Comparison of ENCODE assay signal across 1 cellular context in the genomic region with DNA sequence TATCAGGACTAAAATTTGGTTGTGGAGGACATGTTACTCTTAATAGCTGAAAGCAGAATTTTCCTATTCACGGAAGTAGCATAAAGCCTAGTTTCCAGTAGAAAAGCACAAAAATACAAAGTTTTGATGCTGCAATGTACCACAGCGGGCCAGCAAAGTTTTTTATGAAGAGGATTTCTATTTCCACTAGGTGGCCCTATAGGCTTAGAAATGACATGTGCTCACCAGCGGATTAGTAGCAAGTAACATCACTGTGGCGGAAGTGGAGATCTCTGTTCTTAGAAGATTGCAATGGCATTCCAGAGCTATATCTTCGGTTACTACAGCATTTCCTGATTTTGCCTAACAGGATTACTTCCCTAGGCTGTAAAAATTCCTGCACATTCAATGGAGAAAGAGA.
TF ChIP-seq lines count a peak whose summit lies in the region.

No MANE protein-coding gene starts in this region.

TF ChIP-seq in K562, 482 proteins besides CTCF, POLR2A, EP300 and RAD21 (continued from another document):
- TF ChIP-seq, protein P1, sequence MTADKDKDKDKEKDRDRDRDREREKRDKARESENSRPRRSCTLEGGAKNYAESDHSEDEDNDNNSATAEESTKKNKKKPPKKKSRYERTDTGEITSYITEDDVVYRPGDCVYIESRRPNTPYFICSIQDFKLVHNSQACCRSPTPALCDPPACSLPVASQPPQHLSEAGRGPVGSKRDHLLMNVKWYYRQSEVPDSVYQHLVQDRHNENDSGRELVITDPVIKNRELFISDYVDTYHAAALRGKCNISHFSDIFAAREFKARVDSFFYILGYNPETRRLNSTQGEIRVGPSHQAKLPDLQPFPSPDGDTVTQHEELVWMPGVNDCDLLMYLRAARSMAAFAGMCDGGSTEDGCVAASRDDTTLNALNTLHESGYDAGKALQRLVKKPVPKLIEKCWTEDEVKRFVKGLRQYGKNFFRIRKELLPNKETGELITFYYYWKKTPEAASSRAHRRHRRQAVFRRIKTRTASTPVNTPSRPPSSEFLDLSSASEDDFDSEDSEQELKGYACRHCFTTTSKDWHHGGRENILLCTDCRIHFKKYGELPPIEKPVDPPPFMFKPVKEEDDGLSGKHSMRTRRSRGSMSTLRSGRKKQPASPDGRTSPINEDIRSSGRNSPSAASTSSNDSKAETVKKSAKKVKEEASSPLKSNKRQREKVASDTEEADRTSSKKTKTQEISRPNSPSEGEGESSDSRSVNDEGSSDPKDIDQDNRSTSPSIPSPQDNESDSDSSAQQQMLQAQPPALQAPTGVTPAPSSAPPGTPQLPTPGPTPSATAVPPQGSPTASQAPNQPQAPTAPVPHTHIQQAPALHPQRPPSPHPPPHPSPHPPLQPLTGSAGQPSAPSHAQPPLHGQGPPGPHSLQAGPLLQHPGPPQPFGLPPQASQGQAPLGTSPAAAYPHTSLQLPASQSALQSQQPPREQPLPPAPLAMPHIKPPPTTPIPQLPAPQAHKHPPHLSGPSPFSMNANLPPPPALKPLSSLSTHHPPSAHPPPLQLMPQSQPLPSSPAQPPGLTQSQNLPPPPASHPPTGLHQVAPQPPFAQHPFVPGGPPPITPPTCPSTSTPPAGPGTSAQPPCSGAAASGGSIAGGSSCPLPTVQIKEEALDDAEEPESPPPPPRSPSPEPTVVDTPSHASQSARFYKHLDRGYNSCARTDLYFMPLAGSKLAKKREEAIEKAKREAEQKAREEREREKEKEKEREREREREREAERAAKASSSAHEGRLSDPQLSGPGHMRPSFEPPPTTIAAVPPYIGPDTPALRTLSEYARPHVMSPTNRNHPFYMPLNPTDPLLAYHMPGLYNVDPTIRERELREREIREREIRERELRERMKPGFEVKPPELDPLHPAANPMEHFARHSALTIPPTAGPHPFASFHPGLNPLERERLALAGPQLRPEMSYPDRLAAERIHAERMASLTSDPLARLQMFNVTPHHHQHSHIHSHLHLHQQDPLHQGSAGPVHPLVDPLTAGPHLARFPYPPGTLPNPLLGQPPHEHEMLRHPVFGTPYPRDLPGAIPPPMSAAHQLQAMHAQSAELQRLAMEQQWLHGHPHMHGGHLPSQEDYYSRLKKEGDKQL (CRISPR knock-in tag; IDR thresholded peaks at IDR 0.05; ENCODE audit: borderline replicate concordance), result no peak
TF ChIP-seq in K562: peak in this region for 3.
